9 cellular contexts compared by ENCODE assay signal in genomic region chr12:122982494-122982850, GRCh38. TPM values are rescaled to one million over a fixed set of nuclear protein-coding genes. Genes with fewer than 3 reads are reported as not detected.
DNase-seq lines count a peak whose midpoint lies in the region; ATAC-seq, FAIRE-seq and TF ChIP-seq lines count a peak whose summit lies in the region.
"Had no signal": no experiment of that assay in that cellular context is flagged by ENCODE, and none has a peak within 500 bp of the region (broad histone marks: within the 10 kb centered on the region; RNA-seq: fewer than 3 reads in every experiment).

No MANE protein-coding gene starts in this region.

- DNase-seq in Caco-2 (no peak), H54 (ENCODE audit: insufficient read length, low spot score) (no peak), midbrain (lab: John Stamatoyannopoulos, UW) (no peak)
- DNase-seq: NCI-H2029; stimulated activated CD8-positive, alpha-beta memory T cell treated with anti-CD3 and anti-CD28 coated beads, Interleukin-4, amount 100 ng/mL, for 48 hours had no signal

- no peaks in the 10 kb centered on the region for H3K9me3 Mint-ChIP-seq in Caco-2 (ENCODE audit: unreplicated experiment)

- peaks cover 6% of the 10 kb centered on the region; the same call in 1 of the 2 replicates for H3K4me1 ChIP-seq in Caco-2
- H3K4me1 ChIP-seq in endocrine pancreas (ENCODE audit: control insufficient read depth, insufficient read depth, low read length): no peaks in the 10 kb centered on the region
- peaks cover 18% of the 10 kb centered on the region for H3K4me1 ChIP-seq in rectal smooth muscle tissue (ENCODE audit: control insufficient read depth, insufficient read depth, low read length)

- no peak for ATAC-seq in GM19324 (IDR thresholded peaks at IDR 0.05; ENCODE audit: low FRiP score, unreplicated experiment)

- CTCF ChIA-PET in Caco-2 (lab: Charles Lee): no interaction called here

- intact Hi-C loops in Caco-2 (cut with micrococcal nuclease; ENCODE audit: unreplicated experiment): loop anchor here (10.0 kb wide), 1 partner anchor 162 kb away; no protein-coding TSS in a partner anchor

- H3K36me3 ChIP-seq in Caco-2 (ENCODE audit: control insufficient read depth, insufficient read depth, low read length): no peaks in the 10 kb centered on the region
- peaks cover 7% of the 10 kb centered on the region for H3K36me3 ChIP-seq in endocrine pancreas (ENCODE audit: control insufficient read depth, insufficient read depth, low read length)
- H3K36me3 ChIP-seq in rectal smooth muscle tissue (ENCODE audit: control insufficient read depth, insufficient read depth, low read length): peaks cover 8% of the 10 kb centered on the region

- H3K9ac ChIP-seq in endocrine pancreas (ENCODE audit: control insufficient read depth, insufficient read depth, low read length): peak overlapping the region; percentile 35
- H3K9ac ChIP-seq in rectal smooth muscle tissue (ENCODE audit: low read length): no peak overlapping the region

- no peaks in the 10 kb centered on the region for H3K27me3 Mint-ChIP-seq in Caco-2 (ENCODE audit: insufficient read depth, unreplicated experiment)

- peaks cover 45% of the 10 kb centered on the region for H3K36me3 Mint-ChIP-seq in Caco-2 (ENCODE audit: insufficient read depth, unreplicated experiment)

- no peak for TF ChIP-seq CTCF in Caco-2 (IDR thresholded peaks at IDR 0.05; ENCODE audit: insufficient read depth in 1 of 2, low read depth in 1 of 2, low read length in 1 of 2, severe bottlenecking in 1 of 2, unreplicated experiment in 1 of 2)

- H3K27me3 ChIP-seq in Caco-2 (replicated peaks; ENCODE audit: control insufficient read depth, insufficient read depth, low read length): no peaks in the 10 kb centered on the region
- H3K27me3 ChIP-seq in endocrine pancreas (ENCODE audit: control insufficient read depth, insufficient read depth, low read length): no peaks in the 10 kb centered on the region
- H3K27me3 ChIP-seq in rectal smooth muscle tissue (ENCODE audit: control insufficient read depth, insufficient read depth, low read length): no peaks in the 10 kb centered on the region

- TF ChIP-seq POLR2A in H54 (IDR thresholded peaks at IDR 0.05; ENCODE audit: low read depth, low read length): no peak

- H3K9me3 ChIP-seq in Caco-2 (no peaks in the 10 kb centered on the region), endocrine pancreas (ENCODE audit: control insufficient read depth, low read length) (no peaks in the 10 kb centered on the region)

- BruUV-seq in Caco-2 (replicated peaks; lab: Mats Ljungman, UMichigan): TSS peak; percentile 84

- POLR2A ChIA-PET in Caco-2 (lab: Charles Lee): no interaction called here

- no peak overlapping the region for H3K4me3 ChIP-seq in Caco-2 (ENCODE audit: low read depth, low read length)
- H3K4me3 ChIP-seq in endocrine pancreas (ENCODE audit: control insufficient read depth, insufficient read depth, low read length): no peak overlapping the region
- peak overlapping the region; percentile 87 for H3K4me3 ChIP-seq in rectal smooth muscle tissue (ENCODE audit: low read length)

- peaks cover 6% of the 10 kb centered on the region for H3K4me1 Mint-ChIP-seq in Caco-2 (ENCODE audit: low read depth, unreplicated experiment)

- no peak overlapping the region for H3K27ac ChIP-seq in rectal smooth muscle tissue (ENCODE audit: low read depth, low read length)

- FAIRE-seq in H54 (lab: Jason Lieb, UNC): no peak

- no peak overlapping the region for H3K4me3 Mint-ChIP-seq in Caco-2 (ENCODE audit: unreplicated experiment)

- H3K27ac Mint-ChIP-seq in Caco-2 (ENCODE audit: unreplicated experiment): no peak overlapping the region

TF ChIP-seq in PFSK-1, 5 proteins besides CTCF, POLR2A, EP300 and RAD21:
- no peak for TF ChIP-seq REST (IDR thresholded peaks at IDR 0.05; ENCODE audit: insufficient read depth in 1 of 2, low read depth in 2 of 2, low read length in 2 of 2)
- TF ChIP-seq POLR2AphosphoS5 (IDR thresholded peaks at IDR 0.05; ENCODE audit: low read depth, low read length): peak; percentile 20; the same call in 1 of the 2 replicates

RNA-seq across cellular contexts. Expression of gene ARL6IP4, which starts 2.0 kb away (rescaled TPM):
- 99.6 and 103 TPM in 2 replicates for total RNA-seq in Caco-2 (2022)
- 557 TPM for polyA plus RNA-seq in PFSK-1 (2012; ENCODE audit: insufficient read length, low read depth)

RNA-seq across cellular contexts. Expression of gene OGFOD2, which starts 7.4 kb away (rescaled TPM):
- 21.6 and 22.7 TPM in 2 replicates for total RNA-seq in Caco-2 (2022)
- 36.9 TPM for polyA plus RNA-seq in PFSK-1 (2012; ENCODE audit: insufficient read length, low read depth)

RNA-seq across cellular contexts. Expression of gene ABCB9, which starts 16.2 kb away (rescaled TPM):
- total RNA-seq in Caco-2 (2022): 6.7 and 8.1 TPM in 2 replicates
- polyA plus RNA-seq in PFSK-1 (2012; ENCODE audit: insufficient read length, low read depth): 6.7 TPM
